12 cellular contexts compared by ENCODE assay signal in the genomic region with DNA sequence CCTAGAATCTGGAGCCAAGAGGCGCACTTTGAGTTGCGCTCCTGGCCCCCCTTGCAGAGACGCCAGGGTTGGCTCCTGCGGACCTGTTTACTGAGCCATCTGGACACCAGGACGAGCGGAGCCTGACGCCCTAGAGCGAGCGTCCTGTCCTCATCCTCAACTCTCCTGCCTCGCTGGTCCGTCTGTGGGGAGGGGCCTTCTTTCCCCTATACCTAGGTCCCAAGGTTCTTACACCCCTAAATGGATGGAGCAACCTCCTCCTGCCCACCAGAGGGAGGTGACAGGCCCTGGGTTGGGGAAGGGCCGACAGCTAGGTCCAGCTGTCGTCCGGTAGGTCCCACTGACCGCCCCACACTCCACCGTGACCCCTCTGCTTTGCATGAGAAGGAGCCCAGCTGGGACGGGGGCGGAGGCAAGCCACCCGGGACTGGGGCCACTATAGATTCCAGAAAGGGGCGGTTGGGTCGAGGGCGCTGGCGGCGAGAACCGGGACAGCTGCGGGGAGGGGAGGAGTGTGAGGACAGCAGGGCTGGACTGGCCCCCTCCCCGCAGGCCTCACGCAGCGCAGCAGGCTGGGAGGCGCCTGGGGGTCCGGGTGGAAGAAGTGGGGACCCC. TPM values are rescaled to one million over a fixed set of nuclear protein-coding genes. Genes with fewer than 3 reads are reported as not detected.
A peak's percentile ranks its signal among the peaks of the same experiment; 100 is the strongest.
DNase-seq lines count a peak whose midpoint lies in the region; ATAC-seq and TF ChIP-seq lines count a peak whose summit lies in the region.
"Had no signal": no experiment of that assay in that cellular context is flagged by ENCODE, and none has a peak within 500 bp of the region (broad histone marks: within the 10 kb centered on the region; RNA-seq: fewer than 3 reads in every experiment).

No MANE protein-coding gene starts in this region.

- H3K36me3 ChIP-seq in heart left ventricle = no peaks in the 10 kb centered on the region
- no peaks in the 10 kb centered on the region for H3K36me3 ChIP-seq in thoracic aorta

- H3K9me3 ChIP-seq in heart left ventricle (no peaks in the 10 kb centered on the region), thoracic aorta (no peaks in the 10 kb centered on the region)

- H3K27me3 ChIP-seq in heart left ventricle (peaks cover 94 to 100% (median 99%) of the 10 kb centered on the region in 9 donors), thoracic aorta (replicated peaks; ENCODE audit: insufficient read depth) (peaks cover 73% of the 10 kb centered on the region)

- intact Hi-C loops in heart left ventricle (cut with DNase I) (no loop called here), cardiac septum (cut with DNase I) (no loop called here)

- no peak overlapping the region for H3K27ac Mint-ChIP-seq in activated naive CD8-positive, alpha-beta T cell
- H3K27ac Mint-ChIP-seq: mesothelial cell of epicardium had no signal

- TF ChIP-seq CTCF in heart left ventricle (IDR thresholded peaks at IDR 0.05) (no peak), thoracic aorta (IDR thresholded peaks at IDR 0.05) (no peak)

- DNase-seq in heart left ventricle (no peak), cardiac septum (ENCODE audit: low spot score) (no peak), left kidney (ENCODE audit: low read depth, low spot score) (peak; percentile 67), thoracic aorta (ENCODE audit: low spot score) (no peak), NCI-H446 treated with DMSO at 0.1 percent for 48 hours (lab: John Stamatoyannopoulos, UW) (no peak), hypothalamus (lab: John Stamatoyannopoulos, UW) (no peak)
- DNase-seq: DMS153, NCI-H2107 had no signal

- no peak overlapping the region for H3K27ac ChIP-seq in heart left ventricle
- no peak overlapping the region for H3K27ac ChIP-seq in thoracic aorta
- H3K27ac ChIP-seq: VCaP had no signal

- peak overlapping the region in 11 of 12 donors; percentile 6 to 43 (median 27) for H3K4me3 ChIP-seq in heart left ventricle
- peak overlapping the region; percentile 52 for H3K4me3 ChIP-seq in thoracic aorta

- no peak for TF ChIP-seq POLR2A in heart left ventricle (IDR thresholded peaks at IDR 0.05)

- H3K4me1 ChIP-seq in heart left ventricle (peaks cover 10 to 77% (median 64%) of the 10 kb centered on the region in 12 donors), thoracic aorta (ENCODE audit: control insufficient read depth in 1 of 2, low read depth in 2 of 2) (peaks cover 46 to 71% of the 10 kb centered on the region in 2 donors)

- H3K36me3 Mint-ChIP-seq in activated naive CD8-positive, alpha-beta T cell = no peaks in the 10 kb centered on the region
- H3K36me3 Mint-ChIP-seq: mesothelial cell of epicardium had no signal

- peaks cover 58% of the 10 kb centered on the region for H3K27me3 Mint-ChIP-seq in activated naive CD8-positive, alpha-beta T cell

- peak overlapping the region; percentile 78 for H3K4me3 Mint-ChIP-seq in activated naive CD8-positive, alpha-beta T cell

- no peaks in the 10 kb centered on the region for H3K9me3 Mint-ChIP-seq in activated naive CD8-positive, alpha-beta T cell (ENCODE audit: low read depth)
- H3K9me3 Mint-ChIP-seq: mesothelial cell of epicardium had no signal

- ATAC-seq in heart left ventricle = no peak
- ATAC-seq in thoracic aorta (ENCODE audit: insufficient number of reproducible peaks, low FRiP score, low read depth) = no peak
- ATAC-seq in HG03520 (IDR thresholded peaks at IDR 0.05; ENCODE audit: unreplicated experiment) = no peak

- peaks cover 57% of the 10 kb centered on the region for H3K4me1 Mint-ChIP-seq in activated naive CD8-positive, alpha-beta T cell (ENCODE audit: low read depth)

- 2 to 3% (median 2%) methylated on average over 16 to 31 of the region's 31 CpGs for WGBS in heart left ventricle, 4 donors

RNA-seq across cellular contexts. Expression of a gene that starts 3.0 kb away (rescaled TPM):
- total RNA-seq in heart left ventricle (not detected), cardiac septum (not detected), thoracic aorta (not detected)
- not detected for polyA plus RNA-seq in heart left ventricle
- total RNA-seq: mesothelial cell of epicardium had no signal

RNA-seq across cellular contexts. Expression of a gene that starts 14.5 kb away (rescaled TPM):
- total RNA-seq in heart left ventricle (10 to 100 TPM; 15.2 to 34.8 (median 28.9) TPM), cardiac septum (32.7 TPM), thoracic aorta (10 to 100 TPM; 28.8 to 41.3 TPM)
- 10 to 100 TPM; 15.8 to 51.6 TPM for polyA plus RNA-seq in heart left ventricle
